10 cellular contexts compared by ENCODE assay signal in the genomic region with DNA sequence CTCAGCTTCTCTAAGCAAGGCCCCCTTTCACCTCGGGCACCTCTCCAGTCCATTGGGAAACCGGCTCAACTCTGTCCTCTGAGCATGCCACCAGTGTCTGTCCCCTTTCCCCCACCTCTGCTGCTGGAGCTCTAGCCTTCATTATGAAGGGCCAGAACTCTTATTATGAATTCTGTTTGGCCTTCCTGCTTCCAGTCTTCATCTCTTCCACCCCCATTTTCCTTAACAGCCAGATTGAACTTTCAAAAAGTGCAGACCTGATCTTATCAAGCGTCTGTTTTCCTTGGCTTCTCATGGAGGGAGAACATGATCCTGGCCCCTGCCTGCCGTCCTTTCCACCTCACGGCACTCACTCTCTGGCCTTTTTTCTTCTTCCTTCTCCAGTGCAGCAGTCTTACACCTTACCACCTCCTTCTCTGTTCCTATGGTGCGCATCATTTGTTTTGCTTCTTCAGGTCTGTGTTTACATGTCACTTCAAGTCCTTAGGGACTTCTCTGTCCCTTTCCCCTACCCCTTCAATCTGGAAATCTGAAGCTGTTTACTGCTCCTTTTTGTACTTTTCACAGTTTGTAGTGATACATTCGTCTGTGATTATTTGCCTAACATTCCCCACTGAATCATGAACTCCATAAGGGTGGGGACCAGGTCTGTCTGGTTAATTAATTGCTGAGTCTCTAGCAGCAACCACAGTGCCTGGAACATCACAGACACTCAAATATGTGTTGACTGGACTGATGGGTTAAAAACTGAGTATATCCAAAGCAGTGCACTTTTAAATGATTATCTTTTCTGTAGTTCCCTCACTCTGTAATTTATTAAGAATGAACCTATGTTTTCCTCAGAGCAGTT. TPM values are rescaled to one million over a fixed set of nuclear protein-coding genes. Genes with fewer than 3 reads are reported as not detected.
DNase-seq lines count a peak whose midpoint lies in the region; ATAC-seq, FAIRE-seq and TF ChIP-seq lines count a peak whose summit lies in the region.
"Had no signal": no experiment of that assay in that cellular context is flagged by ENCODE, and none has a peak within 500 bp of the region (broad histone marks: within the 10 kb centered on the region; RNA-seq: fewer than 3 reads in every experiment).

No MANE protein-coding gene starts in this region.

- no peak overlapping the region for H4K8ac ChIP-seq in trophoblast cell (ENCODE audit: low read depth, low read length)

- FAIRE-seq in RCC 7860 (lab: Jason Lieb, UNC): peak; percentile 49

- H3K4me2 ChIP-seq in trophoblast cell (ENCODE audit: low read length): peak overlapping the region; percentile 35

- no peak overlapping the region for H3K9ac ChIP-seq in trophoblast cell (ENCODE audit: low read length)

- no peak overlapping the region for H4K91ac ChIP-seq in trophoblast cell (ENCODE audit: low read depth, low read length)

- peak overlapping the region; percentile 82 for H3K27ac ChIP-seq in trophoblast cell (ENCODE audit: low read depth, low read length)

- H3K9me3 ChIP-seq in trophoblast cell (ENCODE audit: insufficient read depth, low read depth, low read length): no peaks in the 10 kb centered on the region

- no peak for TF ChIP-seq POLR2A in erythroblast (IDR thresholded peaks at IDR 0.05; ENCODE audit: low read length)

- H3K4ac ChIP-seq in trophoblast cell (ENCODE audit: low read depth, low read length): no peak overlapping the region

- no peak overlapping the region for H2AFZ ChIP-seq in trophoblast cell (ENCODE audit: insufficient read depth, low read length, poor library complexity)

- H3K27me3 ChIP-seq in trophoblast cell (ENCODE audit: insufficient read depth, low read length): no peaks in the 10 kb centered on the region

- no peak overlapping the region for H3K18ac ChIP-seq in trophoblast cell (ENCODE audit: low read length)

- H3K14ac ChIP-seq in trophoblast cell (ENCODE audit: low read length): no peak overlapping the region

- ATAC-seq in GM18909 (IDR thresholded peaks at IDR 0.05; ENCODE audit: poor library complexity, unreplicated experiment) (no peak), GM21786 (IDR thresholded peaks at IDR 0.05; ENCODE audit: unreplicated experiment) (no peak)
- ATAC-seq: stimulated activated naive B cell treated with anti-CD40 and anti-IgM and Interleukin-4, amounts not matched to agents 10 μg/mL and 1 μg/mL and 100 μg/mL, for 72 hours had no signal

- peaks cover 6% of the 10 kb centered on the region for H3K79me1 ChIP-seq in trophoblast cell (ENCODE audit: low read length)

- H4K12ac ChIP-seq in trophoblast cell (ENCODE audit: low read depth, low read length): no peak overlapping the region

- peak overlapping the region; percentile 34 for H2BK120ac ChIP-seq in trophoblast cell (ENCODE audit: insufficient read depth, low read length, poor library complexity)

- H2BK12ac ChIP-seq in trophoblast cell (ENCODE audit: low read length): no peak overlapping the region

- H3K36me3 ChIP-seq in trophoblast cell (ENCODE audit: control insufficient read depth in 1 of 2, insufficient read depth in 2 of 2, low read length in 2 of 2): no peaks in the 10 kb centered on the region

- WGBS in trophoblast cell (ENCODE audit: extremely low coverage, insufficient coverage, insufficient read length): no CpG with 5 or more reads among the region's 7 CpGs

- TF ChIP-seq CTCF in fibroblast of pulmonary artery (IDR thresholded peaks at IDR 0.05; ENCODE audit: low read length, missing control alignments): no peak

- peaks cover 16 to 28% of the 10 kb centered on the region in 2 experiments for H3K4me1 ChIP-seq in trophoblast cell (ENCODE audit: control insufficient read depth in 1 of 2, insufficient read depth in 2 of 2, low read length in 2 of 2)

- DNase-seq in DMS 273 (lab: John Stamatoyannopoulos, UW; ENCODE audit: unreplicated experiment) (peak; percentile 64), RCC 7860 (ENCODE audit: low spot score) (peak; percentile 57), fibroblast of pulmonary artery (ENCODE audit: low read depth) (peak; percentile 44), trophoblast cell (peak in 1 of 2 donors; percentile 33), globus pallidus (ENCODE audit: low spot score) (no peak), erythroblast (lab: John Stamatoyannopoulos, UW) (no peak)
- DNase-seq: naive B cell; stimulated activated naive B cell treated with anti-CD40 and anti-IgM and Interleukin-4, amounts not matched to agents 10 μg/mL and 1 μg/mL and 100 μg/mL, for 72 hours had no signal

- no peak overlapping the region for H2AK5ac ChIP-seq in trophoblast cell (ENCODE audit: low read length)

- H3K23ac ChIP-seq in trophoblast cell (ENCODE audit: low read length): no peak overlapping the region

- H3K79me2 ChIP-seq in trophoblast cell (ENCODE audit: control insufficient read depth, insufficient read depth, low read length, poor library complexity): no peaks in the 10 kb centered on the region

- H3K4me3 ChIP-seq in fibroblast of pulmonary artery (replicated peaks; ENCODE audit: low read depth, low read length) (no peak overlapping the region), trophoblast cell (ENCODE audit: low read depth, low read length) (no peak overlapping the region)

- H2BK5ac ChIP-seq in trophoblast cell (ENCODE audit: low read depth, low read length, poor library complexity): peak overlapping the region; percentile 19

RNA-seq across cellular contexts. Expression of a gene that starts 55.8 kb away (rescaled TPM):
- polyA plus RNA-seq in trophoblast cell (2013): 8.2 and 8.8 TPM in 2 replicates

Comparison
In these comparisons a context has a peak if more than half of its experiments do, and no peak if none do; other contexts are left out.
1. DNase-seq: peak in DMS 273 (single experiment), RCC 7860 (single experiment) and fibroblast of pulmonary artery (single experiment); none in globus pallidus (single experiment) and erythroblast (0 of 2).